10 cellular contexts compared by ENCODE assay signal in genomic region chr13:52903320-52903719, GRCh38. TPM values are rescaled to one million over a fixed set of nuclear protein-coding genes. Genes with fewer than 3 reads are reported as not detected.
DNase-seq lines count a peak whose midpoint lies in the region; ATAC-seq lines count a peak whose summit lies in the region.
"Had no signal": no experiment of that assay in that cellular context is flagged by ENCODE, and none has a peak within 500 bp of the region (broad histone marks: within the 10 kb centered on the region; RNA-seq: fewer than 3 reads in every experiment).

No MANE protein-coding gene starts in this region.

- peak overlapping the region; percentile 58 for H3K27ac Mint-ChIP-seq in stimulated activated memory B cell treated with anti-CD40 and anti-IgM and Interleukin-4, amounts not matched to agents 10 μg/mL and 1 μg/mL and 100 μg/mL, for 72 hours

- H3K9me3 Mint-ChIP-seq in stimulated activated memory B cell treated with anti-CD40 and anti-IgM and Interleukin-4, amounts not matched to agents 10 μg/mL and 1 μg/mL and 100 μg/mL, for 72 hours: no peaks in the 10 kb centered on the region

- H3K4me1 Mint-ChIP-seq in stimulated activated memory B cell treated with anti-CD40 and anti-IgM and Interleukin-4, amounts not matched to agents 10 μg/mL and 1 μg/mL and 100 μg/mL, for 72 hours: peaks cover 18% of the 10 kb centered on the region

- peaks cover 32% of the 10 kb centered on the region for H3K27me3 Mint-ChIP-seq in stimulated activated memory B cell treated with anti-CD40 and anti-IgM and Interleukin-4, amounts not matched to agents 10 μg/mL and 1 μg/mL and 100 μg/mL, for 72 hours

- H3K4me3 Mint-ChIP-seq in stimulated activated memory B cell treated with anti-CD40 and anti-IgM and Interleukin-4, amounts not matched to agents 10 μg/mL and 1 μg/mL and 100 μg/mL, for 72 hours: no peak overlapping the region

- ATAC-seq in GM19043 (IDR thresholded peaks at IDR 0.05; ENCODE audit: low read depth, unreplicated experiment) (peak; percentile 91), GM21786 (IDR thresholded peaks at IDR 0.05; ENCODE audit: unreplicated experiment) (peak; percentile 99), HG03378 (IDR thresholded peaks at IDR 0.05; ENCODE audit: unreplicated experiment) (peak; percentile 98)
- ATAC-seq in stimulated activated memory B cell treated with anti-CD40 and anti-IgM and Interleukin-4, amounts not matched to agents 10 μg/mL and 1 μg/mL and 100 μg/mL, for 72 hours: peak; percentile 96

- no peak for DNase-seq in ureter (ENCODE audit: low spot score)
- DNase-seq in activated T-cell treated with anti-CD3 and anti-CD28 coated beads, Interleukin-2, amount 50 U/mL, for 1 hour: no peak
- DNase-seq in 8988T: no peak
- DNase-seq: DMS79 treated with DMSO at 0.1 percent for 48 hours had no signal

- no peaks in the 10 kb centered on the region for H3K36me3 Mint-ChIP-seq in stimulated activated memory B cell treated with anti-CD40 and anti-IgM and Interleukin-4, amounts not matched to agents 10 μg/mL and 1 μg/mL and 100 μg/mL, for 72 hours

RNA-seq across cellular contexts. Expression of gene PCDH8, which starts 54.9 kb away (rescaled TPM):
- total RNA-seq in ureter: not detected
- total RNA-seq: M059J, subcutaneous adipose tissue had no signal
